10 cellular contexts compared by ENCODE assay signal in the genomic region with DNA sequence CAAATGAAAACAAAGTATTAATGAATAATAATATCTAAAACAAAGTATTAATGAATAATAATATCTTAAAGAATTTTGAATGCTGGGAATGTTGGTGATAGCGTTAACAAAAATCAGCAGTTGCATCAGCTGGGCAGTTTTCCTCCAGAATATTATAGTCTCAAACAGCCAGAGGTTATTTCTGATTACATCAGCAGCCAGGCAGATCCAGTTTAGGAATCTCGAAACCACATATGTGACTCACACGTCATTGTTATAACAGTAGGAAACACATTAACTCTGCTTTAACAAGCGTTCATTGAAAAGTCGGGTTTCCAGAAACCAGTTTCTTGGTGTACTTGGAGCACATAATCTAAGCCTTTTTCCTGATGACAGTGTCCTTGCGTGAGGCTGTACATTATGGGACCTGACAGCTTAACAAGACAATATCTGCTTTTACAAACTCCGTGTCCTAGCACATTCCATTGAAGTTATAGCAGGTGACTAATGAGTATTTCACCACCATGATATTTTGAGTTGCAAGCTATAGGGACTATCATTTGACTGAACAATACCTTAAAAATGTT.
DNase-seq lines count a peak whose midpoint lies in the region; ATAC-seq and TF ChIP-seq lines count a peak whose summit lies in the region.
"Had no signal": no experiment of that assay in that cellular context is flagged by ENCODE, and none has a peak within 500 bp of the region (broad histone marks: within the 10 kb centered on the region; RNA-seq: fewer than 3 reads in every experiment).

No MANE protein-coding gene starts in this region.

- H2BK5ac ChIP-seq in trophoblast cell (ENCODE audit: low read depth, low read length, poor library complexity) = no peak overlapping the region

- H3K4me1 ChIP-seq in trophoblast cell (ENCODE audit: control insufficient read depth in 1 of 2, insufficient read depth in 2 of 2, low read length in 2 of 2) = peaks cover 0 to 5% of the 10 kb centered on the region in 2 experiments

- H3K18ac ChIP-seq in trophoblast cell (ENCODE audit: low read length) = no peak overlapping the region

- no peak overlapping the region for H3K4me2 ChIP-seq in trophoblast cell (ENCODE audit: low read length)

- no peak overlapping the region for H3K9ac ChIP-seq in trophoblast cell (ENCODE audit: low read length)

- no peaks in the 10 kb centered on the region for H3K9me3 ChIP-seq in trophoblast cell (ENCODE audit: insufficient read depth, low read depth, low read length)

- DNase-seq in H4 (ENCODE audit: low spot score) = peak; percentile 96
- peak; percentile 91 for DNase-seq in RWPE1 (ENCODE audit: low spot score)
- DNase-seq in epithelial cell of proximal tubule (ENCODE audit: low read depth) = peak; percentile 78
- DNase-seq in trophoblast cell = peak; percentile 72 to 92
- no peak for DNase-seq in Ammon's horn (ENCODE audit: low spot score)
- DNase-seq in NCI-H774 (lab: John Stamatoyannopoulos, UW) = no peak
- no peak for DNase-seq in NCI-H524 (lab: John Stamatoyannopoulos, UW)
- DNase-seq: GF-D8, T-helper 9 cell had no signal

- H2AK5ac ChIP-seq in trophoblast cell (ENCODE audit: low read length) = no peak overlapping the region

- H3K79me1 ChIP-seq in trophoblast cell (ENCODE audit: low read length) = peaks cover 3% of the 10 kb centered on the region

- H3K4me3 ChIP-seq in epithelial cell of proximal tubule (ENCODE audit: low read depth, low read length) (no peak overlapping the region), trophoblast cell (ENCODE audit: low read depth, low read length) (no peak overlapping the region)

- TF ChIP-seq CTCF in RWPE1 (conservative IDR thresholded peaks at IDR 0.05; ENCODE audit: low read depth) (no peak), epithelial cell of proximal tubule (conservative IDR thresholded peaks at IDR 0.05; ENCODE audit: low read depth, low read length) (no peak)

- no peaks in the 10 kb centered on the region for H3K36me3 ChIP-seq in trophoblast cell (ENCODE audit: control insufficient read depth in 1 of 2, insufficient read depth in 2 of 2, low read length in 2 of 2)

- no peak overlapping the region for H4K8ac ChIP-seq in trophoblast cell (ENCODE audit: low read depth, low read length)

- no peak overlapping the region for H4K91ac ChIP-seq in trophoblast cell (ENCODE audit: low read depth, low read length)

- H3K79me2 ChIP-seq in trophoblast cell (ENCODE audit: control insufficient read depth, insufficient read depth, low read length, poor library complexity) = no peaks in the 10 kb centered on the region

- no peak overlapping the region for H2AFZ ChIP-seq in trophoblast cell (ENCODE audit: insufficient read depth, low read length, poor library complexity)

- WGBS in trophoblast cell (ENCODE audit: extremely low coverage, insufficient coverage, insufficient read length) = no CpG with 5 or more reads among the region's 7 CpGs

- no peak overlapping the region for H3K23ac ChIP-seq in trophoblast cell (ENCODE audit: low read length)

- H2BK12ac ChIP-seq in trophoblast cell (ENCODE audit: low read length) = no peak overlapping the region

- H3K14ac ChIP-seq in trophoblast cell (ENCODE audit: low read length) = no peak overlapping the region

- no peak overlapping the region for H3K4ac ChIP-seq in trophoblast cell (ENCODE audit: low read depth, low read length)

- CTCF ChIA-PET in RWPE1 (lab: Yijun Ruan, JAX) = interaction anchor here (0.9 kb wide), 1 partner anchor 157 kb away, joined by 3 read pairs; no protein-coding TSS in a partner anchor

- H3K27ac ChIP-seq in RWPE1 = peak overlapping the region; percentile 86; the same call in 1 of the 2 replicates
- H3K27ac ChIP-seq in trophoblast cell (ENCODE audit: low read depth, low read length) = no peak overlapping the region

- POLR2A ChIA-PET in RWPE1 (lab: Yijun Ruan, JAX; ENCODE audit: low non-redundant PET) = no interaction called here

- no peaks in the 10 kb centered on the region for H3K27me3 ChIP-seq in trophoblast cell (ENCODE audit: insufficient read depth, low read length)

- ATAC-seq in HG03175 (IDR thresholded peaks at IDR 0.05; ENCODE audit: unreplicated experiment) = no peak

- no peak overlapping the region for H4K12ac ChIP-seq in trophoblast cell (ENCODE audit: low read depth, low read length)

- H2BK120ac ChIP-seq in trophoblast cell (ENCODE audit: insufficient read depth, low read length, poor library complexity) = no peak overlapping the region

Comparison
In these comparisons a context has a peak if more than half of its experiments do, and no peak if none do; other contexts are left out.
1. DNase-seq: peak in H4 (single experiment), RWPE1 (single experiment), epithelial cell of proximal tubule (single experiment) and trophoblast cell (2 of 2); none in Ammon's horn (single experiment), NCI-H774 (single experiment) and NCI-H524 (0 of 2).